10 cellular contexts compared by ENCODE assay signal in the genomic region with DNA sequence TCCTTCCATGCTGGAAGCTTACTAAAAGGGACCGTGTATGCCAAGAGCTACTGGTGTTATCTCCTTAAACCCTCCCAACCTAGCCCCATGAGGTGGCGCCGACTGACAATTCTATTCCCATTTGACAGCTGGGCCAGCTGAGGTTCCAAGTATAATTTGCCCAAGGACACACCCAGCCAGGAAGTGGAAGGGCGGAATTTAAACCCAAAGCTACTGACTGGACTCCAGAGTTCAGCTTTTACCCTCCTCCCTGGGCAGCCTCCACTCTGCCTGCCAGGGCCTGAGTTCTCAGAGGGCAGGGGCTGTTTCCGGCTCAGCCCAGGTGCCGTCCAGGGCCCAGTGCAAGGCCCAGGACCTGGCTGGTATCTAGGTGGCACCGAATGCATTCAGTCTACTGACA.
A peak's percentile ranks its signal among the peaks of the same experiment; 100 is the strongest.
DNase-seq lines count a peak whose midpoint lies in the region; ATAC-seq and TF ChIP-seq lines count a peak whose summit lies in the region.
"Had no signal": no experiment of that assay in that cellular context is flagged by ENCODE, and none has a peak within 500 bp of the region (broad histone marks: within the 10 kb centered on the region; RNA-seq: fewer than 3 reads in every experiment).

No MANE protein-coding gene starts in this region.

- H3K27ac Mint-ChIP-seq in activated CD4-positive, alpha-beta T cell treated with anti-CD3 and anti-CD28 coated beads, Interleukin-2, amount 10 ng/mL, durations not matched to agents 7 days and 5 days: no peak overlapping the region
- H3K27ac Mint-ChIP-seq in naive thymus-derived CD4-positive, alpha-beta T cell: peak overlapping the region in 1 of 9 donors; percentile 71

- in situ Hi-C loops in transverse colon (cut with MboI; ENCODE audit: low pct_ligation_motif_present in 1 of 4, low pct_unique_long_range_greater_than_20kb in 1 of 4, low sequenced_read_pairs in 3 of 4): no loop called here

- H3K27me3 ChIP-seq in esophagus (ENCODE audit: control insufficient read depth in 1 of 2, insufficient read depth in 2 of 2, low read length in 2 of 2) (peaks cover 0 to 4% of the 10 kb centered on the region in 2 donors), transverse colon (peaks cover 42% of the 10 kb centered on the region), PC-3 (ENCODE audit: low read length) (no peaks in the 10 kb centered on the region)
- H3K27me3 ChIP-seq in naive thymus-derived CD4-positive, alpha-beta T cell (ENCODE audit: control insufficient read depth in 2 of 2, insufficient read depth in 2 of 2, low read length in 2 of 2): no peaks in the 10 kb centered on the region

- POLR2A ChIA-PET in activated CD4-positive, alpha-beta T cell treated with anti-CD3 and anti-CD28 coated beads, Interleukin-2, amount 10 ng/mL, durations not matched to agents 7 days and 5 days (lab: Charles Lee): no interaction called here
- POLR2A ChIA-PET in naive thymus-derived CD4-positive, alpha-beta T cell (lab: Charles Lee): no interaction called here
- POLR2A ChIA-PET in PC-3 (lab: Charles Lee; ENCODE audit: unreplicated experiment): no interaction called here

- H2AFZ ChIP-seq in PC-3 (ENCODE audit: low read length): no peak overlapping the region

- H3K27me3 Mint-ChIP-seq in activated CD4-positive, alpha-beta T cell treated with anti-CD3 and anti-CD28 coated beads, Interleukin-2, amount 10 ng/mL, durations not matched to agents 7 days and 5 days: peaks cover 48% of the 10 kb centered on the region
- H3K27me3 Mint-ChIP-seq in naive thymus-derived CD4-positive, alpha-beta T cell: peaks cover 30 to 54% (median 38%) of the 10 kb centered on the region in 5 donors

- no peak for ATAC-seq in naive thymus-derived CD4-positive, alpha-beta T cell
- ATAC-seq in PC-3 (no peak), HG03097 (IDR thresholded peaks at IDR 0.05; ENCODE audit: low FRiP score, unreplicated experiment) (no peak)

- WGBS in esophagus, 2 donors: 73 to 74% methylated on average over 7 of the region's 7 CpGs
- 56% methylated on average over 7 of the region's 7 CpGs; no CpG with 5 or more reads in 1 of the 2 donors for WGBS in transverse colon (ENCODE audit: low coverage in 1 of 2), 2 donors

- H3K9me3 Mint-ChIP-seq in activated CD4-positive, alpha-beta T cell treated with anti-CD3 and anti-CD28 coated beads, Interleukin-2, amount 10 ng/mL, durations not matched to agents 7 days and 5 days: no peaks in the 10 kb centered on the region
- H3K9me3 Mint-ChIP-seq in naive thymus-derived CD4-positive, alpha-beta T cell: peaks cover 0 to 3% (median 0%) of the 10 kb centered on the region in 11 donors

- peak overlapping the region; percentile 32 for H3K4me3 Mint-ChIP-seq in activated CD4-positive, alpha-beta T cell treated with anti-CD3 and anti-CD28 coated beads, Interleukin-2, amount 10 ng/mL, durations not matched to agents 7 days and 5 days
- peak overlapping the region in 9 of 10 donors; percentile 35 to 79 (median 68) for H3K4me3 Mint-ChIP-seq in naive thymus-derived CD4-positive, alpha-beta T cell

- no peak overlapping the region for H3K4me2 ChIP-seq in PC-3 (ENCODE audit: low read length)

- no peaks in the 10 kb centered on the region for H3K9me2 ChIP-seq in PC-3 (replicated peaks; ENCODE audit: low read length)

- TF ChIP-seq CTCF in transverse colon (IDR thresholded peaks at IDR 0.05) (no peak), PC-3 (conservative IDR thresholded peaks at IDR 0.05; ENCODE audit: low read depth, low read length) (no peak)

- no peaks in the 10 kb centered on the region for H3F3A ChIP-seq in PC-3 (ENCODE audit: low read length, unreplicated experiment)

- BruUV-seq in PC-3 (replicated peaks; lab: Mats Ljungman, UMichigan): no TSS peak

- H4K20me1 ChIP-seq in PC-3 (ENCODE audit: low read length): no peaks in the 10 kb centered on the region

- CTCF ChIA-PET in activated CD4-positive, alpha-beta T cell treated with anti-CD3 and anti-CD28 coated beads, Interleukin-2, amount 10 ng/mL, durations not matched to agents 7 days and 5 days (lab: Charles Lee): no interaction called here
- CTCF ChIA-PET in naive thymus-derived CD4-positive, alpha-beta T cell (lab: Charles Lee): no interaction called here
- CTCF ChIA-PET in PC-3 (lab: Charles Lee): no interaction called here

- H3K4me3 ChIP-seq in esophagus (ENCODE audit: low read depth in 1 of 2, low read length in 2 of 2) (no peak overlapping the region), transverse colon (peak overlapping the region in 1 of 4 donors; percentile 52), PC-3 (ENCODE audit: low read length) (no peak overlapping the region)
- H3K4me3 ChIP-seq in naive thymus-derived CD4-positive, alpha-beta T cell (ENCODE audit: low read length): no peak overlapping the region

- H3K9me3 ChIP-seq in esophagus (ENCODE audit: control insufficient read depth in 2 of 2, insufficient read depth in 1 of 2, low read depth in 1 of 2, low read length in 1 of 2): no peaks in the 10 kb centered on the region
- no peaks in the 10 kb centered on the region for H3K9me3 ChIP-seq in naive thymus-derived CD4-positive, alpha-beta T cell (ENCODE audit: control insufficient read depth in 2 of 3, low read length in 3 of 3)
- H3K9me3 ChIP-seq in transverse colon: no peaks in the 10 kb centered on the region
- H3K9me3 ChIP-seq in PC-3 (ENCODE audit: low read length): no peaks in the 10 kb centered on the region

- no peak for TF ChIP-seq EP300 in transverse colon (IDR thresholded peaks at IDR 0.05; ENCODE audit: low read depth)

- intact Hi-C loops in naive thymus-derived CD4-positive, alpha-beta T cell (cut with micrococcal nuclease): no loop called here
- intact Hi-C loops in transverse colon (cut with DNase I; ENCODE audit: low total_unique reads) (no loop called here), PC-3 (cut with micrococcal nuclease) (no loop called here)

- H3K4me1 ChIP-seq in esophagus (ENCODE audit: control insufficient read depth in 2 of 2, insufficient read depth in 2 of 2, low read length in 1 of 2) (peaks cover 0 to 8% of the 10 kb centered on the region in 2 donors), transverse colon (peaks cover 0 to 18% (median 12%) of the 10 kb centered on the region in 4 donors), PC-3 (ENCODE audit: insufficient read depth, low read length) (no peaks in the 10 kb centered on the region)
- no peaks in the 10 kb centered on the region for H3K4me1 ChIP-seq in naive thymus-derived CD4-positive, alpha-beta T cell (ENCODE audit: control insufficient read depth in 2 of 2, insufficient read depth in 2 of 2, low read length in 2 of 2)

- H3K4me1 Mint-ChIP-seq in activated CD4-positive, alpha-beta T cell treated with anti-CD3 and anti-CD28 coated beads, Interleukin-2, amount 10 ng/mL, durations not matched to agents 7 days and 5 days: peaks cover 8% of the 10 kb centered on the region
- H3K4me1 Mint-ChIP-seq in naive thymus-derived CD4-positive, alpha-beta T cell: peaks cover 0 to 12% (median 8%) of the 10 kb centered on the region in 7 donors

- no peak for TF ChIP-seq POLR2A in transverse colon (IDR thresholded peaks at IDR 0.05)

- H3K79me2 ChIP-seq in PC-3 (ENCODE audit: low read length): no peaks in the 10 kb centered on the region

- H3K27ac ChIP-seq in esophagus (ENCODE audit: low read depth in 2 of 2, low read length in 1 of 2): peak overlapping the region; percentile 26 to 57
- no peak overlapping the region for H3K27ac ChIP-seq in naive thymus-derived CD4-positive, alpha-beta T cell (ENCODE audit: low read depth, low read length)
- H3K27ac ChIP-seq in transverse colon: peak overlapping the region; percentile 77 to 86 (median 80)
- H3K27ac ChIP-seq in PC-3 (ENCODE audit: low read length): no peak overlapping the region

- no peak overlapping the region for H3K9ac ChIP-seq in PC-3 (ENCODE audit: low read length)

- H3K36me3 ChIP-seq in esophagus (ENCODE audit: control insufficient read depth in 2 of 2, insufficient read depth in 2 of 2, low read length in 1 of 2): no peaks in the 10 kb centered on the region
- H3K36me3 ChIP-seq in naive thymus-derived CD4-positive, alpha-beta T cell (ENCODE audit: control insufficient read depth in 2 of 3, insufficient read depth in 3 of 3, low read length in 3 of 3): no peaks in the 10 kb centered on the region
- H3K36me3 ChIP-seq in transverse colon: no peaks in the 10 kb centered on the region
- H3K36me3 ChIP-seq in PC-3 (ENCODE audit: low read depth, low read length): no peaks in the 10 kb centered on the region

- H3K36me3 Mint-ChIP-seq in activated CD4-positive, alpha-beta T cell treated with anti-CD3 and anti-CD28 coated beads, Interleukin-2, amount 10 ng/mL, durations not matched to agents 7 days and 5 days (ENCODE audit: low read depth): no peaks in the 10 kb centered on the region
- H3K36me3 Mint-ChIP-seq in naive thymus-derived CD4-positive, alpha-beta T cell: peaks cover 0 to 3% (median 0%) of the 10 kb centered on the region in 5 donors

- DNase-seq in activated CD4-positive, alpha-beta T cell treated with anti-CD3 and anti-CD28 coated beads, Interleukin-2, amount 10 ng/mL, durations not matched to agents 7 days and 5 days: no peak
- DNase-seq in activated CD4-positive, alpha-beta T cell treated with anti-CD3 and anti-CD28 coated beads for 4 hours: no peak
- no peak for DNase-seq in naive thymus-derived CD4-positive, alpha-beta T cell
- no peak for DNase-seq in transverse colon
- no peak for DNase-seq in PC-3
- no peak for DNase-seq in activated gamma-delta T cell (lab: John Stamatoyannopoulos, UW)
- DNase-seq: activated CD8-positive, alpha-beta memory T cell treated with anti-CD3 and anti-CD28 coated beads, Interleukin-2, amount 50 U/mL, for 4 hours; Karpas-422 had no signal

Comparison
In these comparisons a context has a peak if more than half of its experiments do, and no peak if none do; other contexts are left out.
1. H3K27ac ChIP-seq: peak in esophagus (2 of 2) and transverse colon (4 of 4); none in naive thymus-derived CD4-positive, alpha-beta T cell (single experiment) and PC-3 (single experiment).